17 cellular contexts compared by ENCODE assay signal in genomic region chr2:19038096-19039015, GRCh38.
DNase-seq lines count a peak whose midpoint lies in the region; ATAC-seq lines count a peak whose summit lies in the region.
"Had no signal": no experiment of that assay in that cellular context is flagged by ENCODE, and none has a peak within 500 bp of the region (broad histone marks: within the 10 kb centered on the region; RNA-seq: fewer than 3 reads in every experiment).

No MANE protein-coding gene starts in this region.

- H3K27me3 Mint-ChIP-seq in activated T-helper 2 cell treated with anti-CD3 and anti-CD28 coated beads, Interferon-gamma antibody, Interleukin-2, Interleukin-4, amounts not matched to agents 10 μg/mL and 5 μg/mL and 100 μg/mL, durations not matched to agents 14 hours and 24 hours and 36 hours (ENCODE audit: low read depth): no peaks in the 10 kb centered on the region
- H3K27me3 Mint-ChIP-seq: B cell, T-helper 17 cell had no signal

- no peaks in the 10 kb centered on the region for H3K36me3 Mint-ChIP-seq in activated T-helper 2 cell treated with anti-CD3 and anti-CD28 coated beads, Interferon-gamma antibody, Interleukin-2, Interleukin-4, amounts not matched to agents 10 μg/mL and 5 μg/mL and 100 μg/mL, durations not matched to agents 14 hours and 24 hours and 36 hours (ENCODE audit: low read depth)

- no peaks in the 10 kb centered on the region for H3K9me3 Mint-ChIP-seq in activated T-helper 2 cell treated with anti-CD3 and anti-CD28 coated beads, Interferon-gamma antibody, Interleukin-2, Interleukin-4, amounts not matched to agents 10 μg/mL and 5 μg/mL and 100 μg/mL, durations not matched to agents 14 hours and 24 hours and 36 hours

- H3K36me3 ChIP-seq in SJCRH30: no peaks in the 10 kb centered on the region
- H3K36me3 ChIP-seq: transverse colon had no signal

- no peak overlapping the region for H3K27ac Mint-ChIP-seq in activated T-helper 2 cell treated with anti-CD3 and anti-CD28 coated beads, Interferon-gamma antibody, Interleukin-2, Interleukin-4, amounts not matched to agents 10 μg/mL and 5 μg/mL and 100 μg/mL, durations not matched to agents 14 hours and 24 hours and 36 hours
- H3K27ac Mint-ChIP-seq: activated CD8-positive, alpha-beta T cell treated with anti-CD3 and anti-CD28 coated beads, Interleukin-2, amount 10 ng/mL, durations not matched to agents 7 days and 5 days; B cell; T-helper 17 cell had no signal

- H3K27ac ChIP-seq in SJCRH30: no peak overlapping the region
- H3K27ac ChIP-seq: HL-60, transverse colon had no signal

- no peak overlapping the region for H3K4me3 Mint-ChIP-seq in activated T-helper 2 cell treated with anti-CD3 and anti-CD28 coated beads, Interferon-gamma antibody, Interleukin-2, Interleukin-4, amounts not matched to agents 10 μg/mL and 5 μg/mL and 100 μg/mL, durations not matched to agents 14 hours and 24 hours and 36 hours (ENCODE audit: low read depth)
- H3K4me3 Mint-ChIP-seq: activated CD8-positive, alpha-beta T cell treated with anti-CD3 and anti-CD28 coated beads, Interleukin-2, amount 10 ng/mL, durations not matched to agents 7 days and 5 days; B cell; T-helper 17 cell had no signal

- ATAC-seq in left ventricle myocardium superior (peak; percentile 41), HG02610 (IDR thresholded peaks at IDR 0.05; ENCODE audit: unreplicated experiment) (no peak)
- ATAC-seq: activated CD8-positive, alpha-beta T cell treated with anti-CD3 and anti-CD28 coated beads, Interleukin-2, amount 10 ng/mL, durations not matched to agents 7 days and 5 days; T-helper 17 cell had no signal

- H3K9me3 ChIP-seq in SJCRH30 (replicated peaks): no peaks in the 10 kb centered on the region
- H3K9me3 ChIP-seq: transverse colon had no signal

- peaks cover 9% of the 10 kb centered on the region; the same call in 1 of the 2 replicates for H3K27me3 ChIP-seq in SJCRH30
- H3K27me3 ChIP-seq: transverse colon had no signal

- H3K4me1 ChIP-seq in SJCRH30: no peaks in the 10 kb centered on the region
- H3K4me1 ChIP-seq: transverse colon had no signal

- H3K4me3 ChIP-seq in SJCRH30: no peak overlapping the region
- H3K4me3 ChIP-seq: transverse colon had no signal

- DNase-seq in A172 (ENCODE audit: low spot score) (peak; percentile 69), HPDE6-E6E7 (ENCODE audit: extremely low spot score) (peak; percentile 23), amniotic epithelial cell (ENCODE audit: low read depth) (peak; percentile 82), left ventricle myocardium superior (no peak), SJCRH30 (no peak)
- no peak for DNase-seq in activated T-helper 2 cell treated with anti-CD3 and anti-CD28 coated beads, Interferon-gamma antibody, Interleukin-2, Interleukin-4, amounts not matched to agents 10 μg/mL and 5 μg/mL and 100 μg/mL, durations not matched to agents 14 hours and 24 hours and 36 hours (ENCODE audit: low spot score)
- DNase-seq in activated naive CD4-positive, alpha-beta T cell (lab: John Stamatoyannopoulos, UW): no peak
- DNase-seq: activated CD8-positive, alpha-beta T cell treated with anti-CD3 and anti-CD28 coated beads, Interleukin-2, amount 10 ng/mL, durations not matched to agents 7 days and 5 days; activated naive CD4-positive, alpha-beta T cell treated with anti-CD3 and anti-CD28 coated beads, Interleukin-2, amount 50 U/mL, for 16 hours; effector CD8-positive, alpha-beta T cell; NCI-H1105 treated with DMSO at 0.1 percent for 48 hours; NCI-H774; T-helper 17 cell; transverse colon had no signal

- intact Hi-C loops in left ventricle myocardium superior (cut with micrococcal nuclease): no loop called here
- intact Hi-C loops in activated T-helper 2 cell treated with anti-CD3 and anti-CD28 coated beads, Interferon-gamma antibody, Interleukin-2, Interleukin-4, amounts not matched to agents 10 μg/mL and 5 μg/mL and 100 μg/mL, durations not matched to agents 14 hours and 24 hours and 36 hours (cut with micrococcal nuclease): no loop called here

- H3K4me1 Mint-ChIP-seq in activated T-helper 2 cell treated with anti-CD3 and anti-CD28 coated beads, Interferon-gamma antibody, Interleukin-2, Interleukin-4, amounts not matched to agents 10 μg/mL and 5 μg/mL and 100 μg/mL, durations not matched to agents 14 hours and 24 hours and 36 hours (ENCODE audit: low read depth): no peaks in the 10 kb centered on the region
- H3K4me1 Mint-ChIP-seq: B cell, T-helper 17 cell had no signal

Comparison
In these comparisons a context has a peak if more than half of its experiments do, and no peak if none do; other contexts are left out.
1. DNase-seq: peak in A172 (single experiment), HPDE6-E6E7 (single experiment) and amniotic epithelial cell (single experiment); none in left ventricle myocardium superior (single experiment), SJCRH30 (0 of 2), activated T-helper 2 cell treated with anti-CD3 and anti-CD28 coated beads, Interferon-gamma antibody, Interleukin-2, Interleukin-4, amounts not matched to agents 10 μg/mL and 5 μg/mL and 100 μg/mL, durations not matched to agents 14 hours and 24 hours and 36 hours (single experiment) and activated naive CD4-positive, alpha-beta T cell (0 of 4).